In genomic region chr6:15481892-15482291, GRCh38 we compare ENCODE assay signal across 10 cellular contexts.
DNase-seq lines count a peak whose midpoint lies in the region; ATAC-seq and TF ChIP-seq lines count a peak whose summit lies in the region.
"Had no signal": no experiment of that assay in that cellular context is flagged by ENCODE, and none has a peak within 500 bp of the region (broad histone marks: within the 10 kb centered on the region; RNA-seq: fewer than 3 reads in every experiment).

No MANE protein-coding gene starts in this region.

- no peak overlapping the region for H2BK12ac ChIP-seq in neuronal stem cell (ENCODE audit: low read length)

- no peaks in the 10 kb centered on the region for H3K79me2 ChIP-seq in SK-N-SH (ENCODE audit: insufficient read depth)

- H3K4me3 ChIP-seq in SK-N-SH (ENCODE audit: low read depth in 2 of 2, low read length in 1 of 2) (no peak overlapping the region), neuronal stem cell (ENCODE audit: low read length in 2 of 2) (no peak overlapping the region)

- ATAC-seq in SK-N-SH treated with all-trans-retinoic acid at 6 μM for 48 hours (no peak), HG02870 (IDR thresholded peaks at IDR 0.05; ENCODE audit: unreplicated experiment) (no peak)

- no peak overlapping the region for H2BK15ac ChIP-seq in neuronal stem cell (ENCODE audit: low read length)

- no peak overlapping the region for H4K91ac ChIP-seq in neuronal stem cell (ENCODE audit: low read depth, low read length, poor library complexity)

- H3K18ac ChIP-seq in neuronal stem cell (ENCODE audit: low read length) = no peak overlapping the region

- no peak for DNase-seq in SK-N-SH
- DNase-seq in LHCN-M2 (ENCODE audit: low read depth) = peak; percentile 84
- DNase-seq in activated naive CD4-positive, alpha-beta T cell treated with anti-CD3 and anti-CD28 coated beads, Interleukin-2, amount 50 U/mL, for 16 hours = peak; percentile 35
- no peak for DNase-seq in neuronal stem cell (ENCODE audit: low spot score)
- DNase-seq in superior temporal gyrus (ENCODE audit: extremely low spot score) = no peak
- DNase-seq in SKM-1 (lab: John Stamatoyannopoulos, UW; ENCODE audit: unreplicated experiment) = no peak
- DNase-seq: NCI-H1694 treated with DMSO at 0.1 percent for 48 hours, SIG-M5 had no signal

- H4K20me1 ChIP-seq in SK-N-SH (ENCODE audit: insufficient read depth) = no peaks in the 10 kb centered on the region

- no peak overlapping the region for H2BK120ac ChIP-seq in neuronal stem cell (ENCODE audit: low read depth, low read length)

- no peak overlapping the region for H4K8ac ChIP-seq in neuronal stem cell (ENCODE audit: low read depth, low read length)

- H3K9me3 ChIP-seq in SK-N-SH (no peaks in the 10 kb centered on the region), neuronal stem cell (replicated peaks in 1 of 2; ENCODE audit: control insufficient read depth in 2 of 2, insufficient read depth in 1 of 2, low read depth in 1 of 2, low read length in 2 of 2) (no peaks in the 10 kb centered on the region)

- peaks cover 12 to 19% of the 10 kb centered on the region in 2 experiments for H3K4me1 ChIP-seq in SK-N-SH (ENCODE audit: control insufficient read depth in 1 of 2, insufficient read depth in 2 of 2, low read depth in 1 of 2, low read length in 1 of 2)
- peaks cover 0 to 20% of the 10 kb centered on the region in 2 donors for H3K4me1 ChIP-seq in neuronal stem cell (ENCODE audit: control insufficient read depth in 2 of 2, insufficient read depth in 1 of 2, low read depth in 1 of 2, low read length in 2 of 2)

- no peak overlapping the region for H3K4ac ChIP-seq in neuronal stem cell (ENCODE audit: low read length)

- H3K14ac ChIP-seq in neuronal stem cell (ENCODE audit: low read length) = no peak overlapping the region

- H2BK5ac ChIP-seq in neuronal stem cell (ENCODE audit: low read length) = no peak overlapping the region

- TF ChIP-seq CTCF in SK-N-SH (IDR thresholded peaks at IDR 0.05) = no peak

- TF ChIP-seq EP300 in SK-N-SH (IDR thresholded peaks at IDR 0.05; ENCODE audit: borderline replicate concordance in 1 of 2, low read depth in 1 of 2, low read length in 1 of 2) = no peak

- no peaks in the 10 kb centered on the region for H3K36me3 ChIP-seq in SK-N-SH (replicated peaks in 1 of 2; ENCODE audit: control insufficient read depth in 1 of 2, insufficient read depth in 2 of 2, low read length in 1 of 2)
- H3K36me3 ChIP-seq in neuronal stem cell (replicated peaks in 1 of 2; ENCODE audit: control insufficient read depth in 2 of 2, insufficient read depth in 2 of 2, low read length in 2 of 2) = peaks cover 0 to 26% of the 10 kb centered on the region in 2 donors

- no peaks in the 10 kb centered on the region for H3K27me3 ChIP-seq in SK-N-SH (ENCODE audit: insufficient read depth)
- H3K27me3 ChIP-seq in neuronal stem cell (ENCODE audit: control insufficient read depth in 3 of 3, insufficient read depth in 3 of 3, low read depth in 1 of 3, low read length in 3 of 3) = no peaks in the 10 kb centered on the region

- no peaks in the 10 kb centered on the region for H3F3A ChIP-seq in SK-N-SH (replicated peaks; ENCODE audit: insufficient read depth)

- CTCF ChIA-PET in SK-N-SH (lab: Yijun Ruan, JAX) = interaction anchor here (1.3 to 1.6 kb wide), 2 partner anchors 11 to 18 kb away, joined by 5 to 6 read pairs; no protein-coding TSS in a partner anchor

- H2AFZ ChIP-seq in SK-N-SH (ENCODE audit: low read depth) (no peak overlapping the region), neuronal stem cell (ENCODE audit: low read length) (no peak overlapping the region)

- POLR2A ChIA-PET in SK-N-SH (lab: Yijun Ruan, JAX) = no interaction called here

- H3K27ac ChIP-seq in SK-N-SH (ENCODE audit: low read depth in 2 of 2, low read length in 1 of 2) (no peak overlapping the region), neuronal stem cell (replicated peaks; ENCODE audit: low read length) (peak overlapping the region; percentile 63)

- WGBS in SK-N-SH (ENCODE audit: low lambda C conversion rate) = 97% methylated on average over 5 of the region's 5 CpGs
- WGBS in neuronal stem cell (ENCODE audit: extremely low coverage in 2 of 2, insufficient read length in 2 of 2, insufficient replicate concordance in 1 of 2), 2 donors = no CpG with 5 or more reads among the region's 5 CpGs

- H3K9me2 ChIP-seq in SK-N-SH = no peaks in the 10 kb centered on the region

- H3K23ac ChIP-seq in neuronal stem cell (ENCODE audit: low read depth, low read length, poor library complexity) = no peak overlapping the region

- no peak for TF ChIP-seq RAD21 in SK-N-SH (IDR thresholded peaks at IDR 0.05; ENCODE audit: low read length)

- no peaks in the 10 kb centered on the region for H3K79me1 ChIP-seq in neuronal stem cell (ENCODE audit: low read depth, low read length)

- H2AK5ac ChIP-seq in neuronal stem cell (ENCODE audit: low read depth, low read length) = no peak overlapping the region

- H3K4me2 ChIP-seq in SK-N-SH = no peak overlapping the region
- no peak overlapping the region for H3K4me2 ChIP-seq in neuronal stem cell (ENCODE audit: insufficient read depth, low read length, poor library complexity, severe bottlenecking)

- H3K9ac ChIP-seq in SK-N-SH (no peak overlapping the region), neuronal stem cell (ENCODE audit: low read depth, low read length, poor library complexity) (no peak overlapping the region)

TF ChIP-seq in SK-N-SH, 30 proteins besides CTCF, POLR2A, EP300 and RAD21:
- TF ChIP-seq GATA2 (CRISPR knock-in tag; IDR thresholded peaks at IDR 0.05) (0 out of 2 replicates have a peak, but pooled peaks have one; percentile 11), TAF1 (IDR thresholded peaks at IDR 0.05; ENCODE audit: borderline replicate concordance, low read depth, low read length) (no peak), FOXM1 (IDR thresholded peaks at IDR 0.05; ENCODE audit: low read depth) (no peak)

TF ChIP-seq in SK-N-SH treated with all-trans-retinoic acid at 6 μM for 48 hours, 23 proteins besides CTCF, POLR2A, EP300 and RAD21 (continues in another document):
- TF ChIP-seq ZFP3 (CRISPR knock-in tag; IDR thresholded peaks at IDR 0.05) (no peak), TOX (CRISPR knock-in tag; IDR thresholded peaks at IDR 0.05; ENCODE audit: borderline replicate concordance) (no peak), ISL1 (CRISPR knock-in tag; IDR thresholded peaks at IDR 0.05) (no peak), PPARA (CRISPR knock-in tag; IDR thresholded peaks at IDR 0.05; ENCODE audit: borderline replicate concordance) (no peak), ZNF8 (CRISPR knock-in tag; IDR thresholded peaks at IDR 0.05) (no peak), ZNF565 (CRISPR knock-in tag; conservative IDR thresholded peaks at IDR 0.05; ENCODE audit: low read depth) (no peak), ESRRG (CRISPR knock-in tag; IDR thresholded peaks at IDR 0.05) (no peak)
- TF ChIP-seq, protein P1, sequence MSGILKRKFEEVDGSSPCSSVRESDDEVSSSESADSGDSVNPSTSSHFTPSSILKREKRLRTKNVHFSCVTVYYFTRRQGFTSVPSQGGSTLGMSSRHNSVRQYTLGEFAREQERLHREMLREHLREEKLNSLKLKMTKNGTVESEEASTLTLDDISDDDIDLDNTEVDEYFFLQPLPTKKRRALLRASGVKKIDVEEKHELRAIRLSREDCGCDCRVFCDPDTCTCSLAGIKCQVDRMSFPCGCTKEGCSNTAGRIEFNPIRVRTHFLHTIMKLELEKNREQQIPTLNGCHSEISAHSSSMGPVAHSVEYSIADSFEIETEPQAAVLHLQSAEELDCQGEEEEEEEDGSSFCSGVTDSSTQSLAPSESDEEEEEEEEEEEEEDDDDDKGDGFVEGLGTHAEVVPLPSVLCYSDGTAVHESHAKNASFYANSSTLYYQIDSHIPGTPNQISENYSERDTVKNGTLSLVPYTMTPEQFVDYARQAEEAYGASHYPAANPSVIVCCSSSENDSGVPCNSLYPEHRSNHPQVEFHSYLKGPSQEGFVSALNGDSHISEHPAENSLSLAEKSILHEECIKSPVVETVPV (CRISPR knock-in tag; IDR thresholded peaks at IDR 0.05) = no peak
- TF ChIP-seq, protein P2, sequence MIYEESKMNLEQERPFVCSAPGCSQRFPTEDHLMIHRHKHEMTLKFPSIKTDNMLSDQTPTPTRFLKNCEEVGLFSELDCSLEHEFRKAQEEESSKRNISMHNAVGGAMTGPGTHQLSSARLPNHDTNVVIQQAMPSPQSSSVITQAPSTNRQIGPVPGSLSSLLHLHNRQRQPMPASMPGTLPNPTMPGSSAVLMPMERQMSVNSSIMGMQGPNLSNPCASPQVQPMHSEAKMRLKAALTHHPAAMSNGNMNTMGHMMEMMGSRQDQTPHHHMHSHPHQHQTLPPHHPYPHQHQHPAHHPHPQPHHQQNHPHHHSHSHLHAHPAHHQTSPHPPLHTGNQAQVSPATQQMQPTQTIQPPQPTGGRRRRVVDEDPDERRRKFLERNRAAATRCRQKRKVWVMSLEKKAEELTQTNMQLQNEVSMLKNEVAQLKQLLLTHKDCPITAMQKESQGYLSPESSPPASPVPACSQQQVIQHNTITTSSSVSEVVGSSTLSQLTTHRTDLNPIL (CRISPR knock-in tag; IDR thresholded peaks at IDR 0.05; ENCODE audit: low read depth) = no peak
- TF ChIP-seq, protein P3, sequence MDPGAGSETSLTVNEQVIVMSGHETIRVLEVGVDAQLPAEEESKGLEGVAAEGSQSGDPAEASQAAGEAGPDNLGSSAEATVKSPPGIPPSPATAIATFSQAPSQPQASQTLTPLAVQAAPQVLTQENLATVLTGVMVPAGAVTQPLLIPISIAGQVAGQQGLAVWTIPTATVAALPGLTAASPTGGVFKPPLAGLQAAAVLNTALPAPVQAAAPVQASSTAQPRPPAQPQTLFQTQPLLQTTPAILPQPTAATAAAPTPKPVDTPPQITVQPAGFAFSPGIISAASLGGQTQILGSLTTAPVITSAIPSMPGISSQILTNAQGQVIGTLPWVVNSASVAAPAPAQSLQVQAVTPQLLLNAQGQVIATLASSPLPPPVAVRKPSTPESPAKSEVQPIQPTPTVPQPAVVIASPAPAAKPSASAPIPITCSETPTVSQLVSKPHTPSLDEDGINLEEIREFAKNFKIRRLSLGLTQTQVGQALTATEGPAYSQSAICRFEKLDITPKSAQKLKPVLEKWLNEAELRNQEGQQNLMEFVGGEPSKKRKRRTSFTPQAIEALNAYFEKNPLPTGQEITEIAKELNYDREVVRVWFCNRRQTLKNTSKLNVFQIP (CRISPR knock-in tag; IDR thresholded peaks at IDR 0.05; ENCODE audit: borderline replicate concordance, low read depth) = no peak

Comparison
In these comparisons a context has a peak if more than half of its experiments do, and no peak if none do; other contexts are left out.
1. DNase-seq: peak in LHCN-M2 (single experiment) and activated naive CD4-positive, alpha-beta T cell treated with anti-CD3 and anti-CD28 coated beads, Interleukin-2, amount 50 U/mL, for 16 hours (single experiment); none in SK-N-SH (single experiment), neuronal stem cell (single experiment), superior temporal gyrus (single experiment) and SKM-1 (single experiment).